22 cellular contexts compared by ENCODE assay signal in genomic region chr9:90408659-90409058, GRCh38.
"Had no signal": no experiment of that assay in that cellular context is flagged by ENCODE, and none has a peak within 500 bp of the region (broad histone marks: within the 10 kb centered on the region; RNA-seq: fewer than 3 reads in every experiment).

No MANE protein-coding gene starts in this region.

- H3K4me1 ChIP-seq: colonic mucosa, esophagus muscularis mucosa, foreskin keratinocyte, gastroesophageal sphincter, heart left ventricle, left lung, lower lobe of right lung had no signal

- H3K4me1 Mint-ChIP-seq: naive B cell had no signal

- H3K27ac ChIP-seq: colonic mucosa, esophagus muscularis mucosa, foreskin keratinocyte, gastroesophageal sphincter, heart left ventricle, hepatocyte, left lung, lower lobe of right lung had no signal

- H3K36me3 ChIP-seq: colonic mucosa, esophagus muscularis mucosa, gastroesophageal sphincter, heart left ventricle, left lung, lower lobe of right lung had no signal

- H3K27me3 ChIP-seq: colonic mucosa, esophagus muscularis mucosa, foreskin keratinocyte, gastroesophageal sphincter, hepatocyte, left lung had no signal

- DNase-seq: colonic mucosa; cortex of kidney; effector CD8-positive, alpha-beta T cell; effector memory CD8-positive, alpha-beta T cell; foreskin keratinocyte; heart left ventricle; hypothalamus; left cardiac atrium; left lung; left ventricle myocardium superior; lower lobe of right lung; mesenchymal stem cell; mucosa of descending colon; naive B cell had no signal

- H3K27ac Mint-ChIP-seq: dendritic cell treated with granulocyte-macrophage colony-stimulating factor and Interleukin-4, amounts not matched to agents 40 ng/mL and 50 ng/mL, for 4 days; effector memory CD8-positive, alpha-beta T cell; mesothelial cell of epicardium; naive B cell had no signal

- H3K4me3 Mint-ChIP-seq: dendritic cell treated with granulocyte-macrophage colony-stimulating factor and Interleukin-4, amounts not matched to agents 40 ng/mL and 50 ng/mL, for 4 days; effector memory CD8-positive, alpha-beta T cell; mesothelial cell of epicardium; naive B cell had no signal

- FAIRE-seq: endothelial cell of umbilical vein, islet of Langerhans, keratinocyte had no signal

- H3K4me2 ChIP-seq: hepatocyte had no signal

- H3K79me2 ChIP-seq: hepatocyte had no signal

- H3K9me3 ChIP-seq: colonic mucosa, mucosa of descending colon had no signal

- H2AFZ ChIP-seq: hepatocyte had no signal

- ATAC-seq: effector memory CD8-positive, alpha-beta T cell; foreskin keratinocyte; gastroesophageal sphincter; heart left ventricle; left cardiac atrium; left lung; left ventricle myocardium superior; lower lobe of right lung; mucosa of descending colon had no signal

- H3K4me3 ChIP-seq: colonic mucosa, esophagus muscularis mucosa, gastroesophageal sphincter, heart left ventricle, hepatocyte, left lung, lower lobe of right lung, mucosa of descending colon had no signal
